8 cellular contexts compared by ENCODE assay signal in genomic region chr19:2168619-2169424, GRCh38. TPM values are rescaled to one million over a fixed set of nuclear protein-coding genes. Genes with fewer than 3 reads are reported as not detected.
DNase-seq lines count a peak whose midpoint lies in the region; ATAC-seq and TF ChIP-seq lines count a peak whose summit lies in the region.

No MANE protein-coding gene starts in this region.

- no peak overlapping the region for H2AFZ ChIP-seq in fibroblast of lung (ENCODE audit: low read length)

- peak overlapping the region; percentile 51 for H3K4me2 ChIP-seq in fibroblast of lung (ENCODE audit: extremely low read depth, insufficient read depth, low read length)

- H3K27ac ChIP-seq in fibroblast of lung (ENCODE audit: insufficient read depth, low read length), result peak overlapping the region; percentile 88

- H3K79me2 ChIP-seq in fibroblast of lung (ENCODE audit: control insufficient read depth, insufficient read depth, low read length), result peaks cover 80% of the 10 kb centered on the region

- H3K4me1 ChIP-seq in fibroblast of lung (ENCODE audit: control insufficient read depth, extremely low read depth, insufficient read depth, low read length), result peaks cover 42% of the 10 kb centered on the region

- H3K27me3 Mint-ChIP-seq in activated T-cell treated with anti-CD3 and anti-CD28 coated beads, Interleukin-2, amount 50 U/mL, for 24 hours, result no peaks in the 10 kb centered on the region
- no peaks in the 10 kb centered on the region for H3K27me3 Mint-ChIP-seq in nephron (ENCODE audit: low read depth)

- peak overlapping the region; percentile 70 for H3K4me3 Mint-ChIP-seq in activated T-cell treated with anti-CD3 and anti-CD28 coated beads, Interleukin-2, amount 50 U/mL, for 24 hours
- peak overlapping the region; percentile 49 to 60 (median 56) for H3K4me3 Mint-ChIP-seq in nephron

- no peaks in the 10 kb centered on the region for H3K9me3 Mint-ChIP-seq in activated T-cell treated with anti-CD3 and anti-CD28 coated beads, Interleukin-2, amount 50 U/mL, for 24 hours
- H3K9me3 Mint-ChIP-seq in nephron, result no peaks in the 10 kb centered on the region

- ATAC-seq in HG02852 (IDR thresholded peaks at IDR 0.05; ENCODE audit: unreplicated experiment), result peak; percentile 39

- H3K9ac ChIP-seq in fibroblast of lung (ENCODE audit: insufficient read depth, low read length), result no peak overlapping the region

- H3K9me3 ChIP-seq in fibroblast of lung (ENCODE audit: control insufficient read depth, insufficient read depth, low read depth, low read length), result no peaks in the 10 kb centered on the region

- no peaks in the 10 kb centered on the region for H3K27me3 ChIP-seq in fibroblast of lung (ENCODE audit: control insufficient read depth, insufficient read depth, low read length)

- TF ChIP-seq CTCF in fibroblast of lung (conservative IDR thresholded peaks at IDR 0.05 in 1 of 2, IDR thresholded peaks at IDR 0.05 in 1 of 2; ENCODE audit: low read depth in 1 of 2, low read length in 2 of 2) (no peak), nephron (IDR thresholded peaks at IDR 0.05; ENCODE audit: unreplicated experiment in 3 of 3) (no peak)

- H3K4me3 ChIP-seq in fibroblast of lung (replicated peaks in 1 of 4; ENCODE audit: control extremely low read depth in 1 of 4, insufficient read depth in 1 of 4, low read depth in 3 of 4, low read length in 4 of 4), result peak overlapping the region in 2 of 4 experiments; percentile 7 to 37

- peaks cover 60% of the 10 kb centered on the region for H3K36me3 Mint-ChIP-seq in activated T-cell treated with anti-CD3 and anti-CD28 coated beads, Interleukin-2, amount 50 U/mL, for 24 hours (ENCODE audit: low read depth)
- no peaks in the 10 kb centered on the region for H3K36me3 Mint-ChIP-seq in nephron (ENCODE audit: low read depth)

- no peaks in the 10 kb centered on the region for H4K20me1 ChIP-seq in fibroblast of lung (ENCODE audit: control insufficient read depth, extremely low read depth, insufficient read depth, low read length)

- peaks cover 4% of the 10 kb centered on the region for H3K36me3 ChIP-seq in fibroblast of lung (ENCODE audit: control insufficient read depth, insufficient read depth, low read length)

- peak; percentile 76 for DNase-seq in DMS 273 (lab: John Stamatoyannopoulos, UW; ENCODE audit: unreplicated experiment)
- DNase-seq in DMS 273 treated with DMSO at 0.1 percent for 48 hours (lab: John Stamatoyannopoulos, UW), result no peak
- peak; percentile 91 for DNase-seq in NOMO-1 treated with dmso at 0.1 percent for 144 hours (lab: John Stamatoyannopoulos, UW; ENCODE audit: unreplicated experiment)
- DNase-seq in activated T-cell treated with anti-CD3 and anti-CD28 coated beads, Interleukin-2, amount 50 U/mL, for 24 hours, result peak; percentile 82
- peak; percentile 97 to 99 for DNase-seq in fibroblast of lung (ENCODE audit: low read depth in 2 of 2)
- peak; percentile 99 for DNase-seq in stromal cell of bone marrow (ENCODE audit: low read depth)

- peak overlapping the region; percentile 93 for H3K27ac Mint-ChIP-seq in activated T-cell treated with anti-CD3 and anti-CD28 coated beads, Interleukin-2, amount 50 U/mL, for 24 hours
- H3K27ac Mint-ChIP-seq in nephron, result peak overlapping the region; percentile 45 to 90 (median 52)

- H3K4me1 Mint-ChIP-seq in activated T-cell treated with anti-CD3 and anti-CD28 coated beads, Interleukin-2, amount 50 U/mL, for 24 hours (ENCODE audit: low read depth), result peaks cover 74% of the 10 kb centered on the region
- H3K4me1 Mint-ChIP-seq in nephron, result peaks cover 52% of the 10 kb centered on the region

RNA-seq across cellular contexts. Expression of gene DOT1L, which starts 5.1 kb away (rescaled TPM):
- total RNA-seq in fibroblast of lung, result 2.8 and 3.1 TPM in 2 replicates
- polyA plus RNA-seq in fibroblast of lung, result 5.4 and 7.3 TPM in 2 replicates
- polyA plus RNA-seq in fibroblast of lung (2012), result 11.1 and 11.6 TPM in 2 replicates
- 95.5 and 113 TPM in 2 replicates for polyA minus RNA-seq in fibroblast of lung (ENCODE audit: low replicate concordance)

RNA-seq across cellular contexts. Expression of gene AP3D1, which starts 17.5 kb away (rescaled TPM):
- 88.9 and 99.9 TPM in 2 replicates for total RNA-seq in fibroblast of lung
- 68.0 and 103 TPM in 2 replicates for polyA plus RNA-seq in fibroblast of lung
- 109 and 151 TPM in 2 replicates for polyA plus RNA-seq in fibroblast of lung (2012)
- 716 and 807 TPM in 2 replicates for polyA minus RNA-seq in fibroblast of lung (ENCODE audit: low replicate concordance)
